In the genomic region with DNA sequence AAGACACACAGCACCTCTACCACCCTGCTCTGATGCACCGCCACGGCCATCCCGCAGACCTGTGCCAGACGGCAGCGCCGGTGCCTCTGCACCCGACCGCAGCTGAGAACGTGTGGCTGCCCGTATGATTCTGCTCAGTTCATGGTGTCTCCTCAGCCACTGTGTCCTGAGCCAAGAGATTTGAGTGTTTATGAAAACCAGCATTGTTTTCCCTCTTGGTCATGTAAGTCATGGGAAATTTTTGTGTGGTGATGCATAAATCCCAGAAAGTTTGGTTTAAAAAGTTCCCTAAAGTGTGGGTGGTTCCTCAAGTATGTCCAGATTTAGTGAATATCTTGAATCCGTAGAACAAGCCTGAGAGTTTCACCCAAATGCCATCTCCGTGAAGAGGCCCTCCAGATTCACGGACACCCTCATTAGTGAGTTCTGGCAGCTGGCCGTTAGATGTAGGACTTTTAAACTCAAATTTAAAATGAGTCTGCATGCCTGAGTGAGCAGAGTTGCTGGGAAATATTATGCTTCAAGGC, we compare ENCODE assay signal across 11 cellular contexts. TPM values are rescaled to one million over a fixed set of nuclear protein-coding genes. Genes with fewer than 3 reads are reported as not detected.
DNase-seq lines count a peak whose midpoint lies in the region; ATAC-seq and TF ChIP-seq lines count a peak whose summit lies in the region.
"Had no signal": no experiment of that assay in that cellular context is flagged by ENCODE, and none has a peak within 500 bp of the region (broad histone marks: within the 10 kb centered on the region; RNA-seq: fewer than 3 reads in every experiment).

No MANE protein-coding gene starts in this region.

- no peaks in the 10 kb centered on the region for H3K79me2 ChIP-seq in PC-3 (ENCODE audit: low read length)

- no peaks in the 10 kb centered on the region for H3K9me3 ChIP-seq in PC-3 (ENCODE audit: low read length)
- no peaks in the 10 kb centered on the region for H3K9me3 ChIP-seq in esophagus muscularis mucosa
- no peaks in the 10 kb centered on the region for H3K9me3 ChIP-seq in mucosa of rectum (ENCODE audit: control insufficient read depth in 2 of 2, low read length in 2 of 2)
- no peaks in the 10 kb centered on the region for H3K9me3 ChIP-seq in upper lobe of right lung

- H3K4me1 ChIP-seq in PC-3 (ENCODE audit: insufficient read depth, low read length) = peaks cover 22% of the 10 kb centered on the region
- H3K4me1 ChIP-seq in esophagus muscularis mucosa = peaks cover 9 to 49% (median 38%) of the 10 kb centered on the region in 4 donors
- peaks cover 0 to 3% of the 10 kb centered on the region in 2 donors for H3K4me1 ChIP-seq in mucosa of rectum (ENCODE audit: control insufficient read depth in 2 of 2, insufficient read depth in 2 of 2, low read length in 2 of 2)
- no peaks in the 10 kb centered on the region for H3K4me1 ChIP-seq in upper lobe of right lung

- H3K27ac ChIP-seq in PC-3 (ENCODE audit: low read length) = peak overlapping the region; percentile 41
- peak overlapping the region; percentile 71 to 83 (median 77) for H3K27ac ChIP-seq in esophagus muscularis mucosa (replicated peaks in 1 of 4)
- peak overlapping the region; percentile 63 to 73 for H3K27ac ChIP-seq in mucosa of rectum (ENCODE audit: low read depth in 2 of 2, low read length in 2 of 2)
- peak overlapping the region; percentile 74 for H3K27ac ChIP-seq in upper lobe of right lung

- DNase-seq in PC-3 = peak; percentile 84
- DNase-seq in esophagus muscularis mucosa (ENCODE audit: extremely low spot score) = no peak
- DNase-seq in upper lobe of right lung = no peak
- no peak for DNase-seq in GM10248 (ENCODE audit: extremely low spot score)
- no peak for DNase-seq in Kasumi-1 (lab: John Stamatoyannopoulos, UW)
- DNase-seq in WTC11 (ENCODE audit: low spot score) = no peak
- DNase-seq: NCI-H146, T-helper 17 cell had no signal

- POLR2A ChIA-PET in PC-3 (lab: Charles Lee; ENCODE audit: unreplicated experiment) (no interaction called here), GM10248 (lab: Yijun Ruan, JAX) (no interaction called here), WTC11 (lab: Charles Lee) (no interaction called here)

- H3K36me3 Mint-ChIP-seq in WTC11 = no peaks in the 10 kb centered on the region
- H3K36me3 Mint-ChIP-seq: activated naive CD4-positive, alpha-beta T cell treated with anti-CD3 and anti-CD28 coated beads, Interleukin-2, amount 50 U/mL, for 24 hours had no signal

- H4K20me1 ChIP-seq in PC-3 (ENCODE audit: low read length) = no peaks in the 10 kb centered on the region

- no peaks in the 10 kb centered on the region for H3K27me3 ChIP-seq in PC-3 (ENCODE audit: low read length)
- H3K27me3 ChIP-seq in esophagus muscularis mucosa = no peaks in the 10 kb centered on the region
- H3K27me3 ChIP-seq in mucosa of rectum (ENCODE audit: control insufficient read depth in 2 of 2, insufficient read depth in 2 of 2, low read length in 2 of 2) = no peaks in the 10 kb centered on the region
- no peaks in the 10 kb centered on the region for H3K27me3 ChIP-seq in upper lobe of right lung

- CTCF ChIA-PET in PC-3 (lab: Charles Lee) (no interaction called here), GM10248 (lab: Yijun Ruan, JAX) (no interaction called here), WTC11 (lab: Charles Lee) (interaction anchor here (1.6 kb wide), 1 partner anchor 93 kb away, joined by 3 read pairs; no protein-coding TSS in a partner anchor)

- no peak overlapping the region for H3K4me3 Mint-ChIP-seq in WTC11
- H3K4me3 Mint-ChIP-seq: activated naive CD4-positive, alpha-beta T cell treated with anti-CD3 and anti-CD28 coated beads, Interleukin-2, amount 50 U/mL, for 24 hours; T-helper 17 cell had no signal

- peak overlapping the region; percentile 34 for H3K4me2 ChIP-seq in PC-3 (ENCODE audit: low read length)

- intact Hi-C loops in PC-3 (cut with micrococcal nuclease) (no loop called here), esophagus muscularis mucosa (cut with DNase I) (no loop called here), upper lobe of right lung (cut with DNase I) (no loop called here)

- H3K4me3 ChIP-seq in PC-3 (ENCODE audit: low read length) (no peak overlapping the region), esophagus muscularis mucosa (peak overlapping the region; percentile 12 to 52 (median 30)), mucosa of rectum (ENCODE audit: low read length in 2 of 2) (no peak overlapping the region), upper lobe of right lung (no peak overlapping the region)

- TF ChIP-seq CTCF in PC-3 (conservative IDR thresholded peaks at IDR 0.05; ENCODE audit: low read depth, low read length) = no peak
- no peak for TF ChIP-seq CTCF in esophagus muscularis mucosa (IDR thresholded peaks at IDR 0.05)
- no peak for TF ChIP-seq CTCF in upper lobe of right lung (IDR thresholded peaks at IDR 0.05)
- no peak for TF ChIP-seq CTCF in GM10248 (IDR thresholded peaks at IDR 0.05; ENCODE audit: control extremely low read depth, extremely low read depth, low read depth, missing control alignments)
- no peak for TF ChIP-seq CTCF in WTC11 (IDR thresholded peaks at IDR 0.05)

- peaks cover 3% of the 10 kb centered on the region; the same call in 1 of the 2 replicates for H3K27me3 Mint-ChIP-seq in WTC11 (ENCODE audit: low read depth)
- H3K27me3 Mint-ChIP-seq: activated naive CD4-positive, alpha-beta T cell treated with anti-CD3 and anti-CD28 coated beads, Interleukin-2, amount 50 U/mL, for 24 hours; T-helper 17 cell had no signal

- H3K9ac ChIP-seq in PC-3 (ENCODE audit: low read length) = no peak overlapping the region
- peak overlapping the region in 1 of 2 donors; percentile 5 for H3K9ac ChIP-seq in mucosa of rectum (ENCODE audit: low read depth in 1 of 2, low read length in 2 of 2)

- 37% methylated on average over 8 of the region's 14 CpGs for WGBS in esophagus muscularis mucosa

- BruUV-seq in PC-3 (replicated peaks; lab: Mats Ljungman, UMichigan) = no TSS peak

- H3K36me3 ChIP-seq in PC-3 (ENCODE audit: low read depth, low read length) (no peaks in the 10 kb centered on the region), esophagus muscularis mucosa (no peaks in the 10 kb centered on the region), mucosa of rectum (ENCODE audit: control insufficient read depth in 2 of 2, insufficient read depth in 2 of 2, low read length in 2 of 2) (no peaks in the 10 kb centered on the region), upper lobe of right lung (no peaks in the 10 kb centered on the region)

- TF ChIP-seq EP300 in esophagus muscularis mucosa (IDR thresholded peaks at IDR 0.05) = no peak

- H3K9me3 Mint-ChIP-seq in WTC11 = no peaks in the 10 kb centered on the region
- H3K9me3 Mint-ChIP-seq: activated naive CD4-positive, alpha-beta T cell treated with anti-CD3 and anti-CD28 coated beads, Interleukin-2, amount 50 U/mL, for 24 hours had no signal

- H3K9me2 ChIP-seq in PC-3 (replicated peaks; ENCODE audit: low read length) = no peaks in the 10 kb centered on the region

- no peak overlapping the region for H3K27ac Mint-ChIP-seq in WTC11
- H3K27ac Mint-ChIP-seq: activated naive CD4-positive, alpha-beta T cell treated with anti-CD3 and anti-CD28 coated beads, Interleukin-2, amount 50 U/mL, for 24 hours; T-helper 17 cell had no signal

- no peak for TF ChIP-seq POLR2A in esophagus muscularis mucosa (IDR thresholded peaks at IDR 0.05; ENCODE audit: low read depth)

- ATAC-seq in PC-3 = peak; percentile 76
- ATAC-seq in upper lobe of right lung = peak; percentile 64
- no peak for ATAC-seq in GM21576 (IDR thresholded peaks at IDR 0.05; ENCODE audit: unreplicated experiment)
- ATAC-seq in WTC11 = no peak
- ATAC-seq: T-helper 17 cell had no signal

- peaks cover 17% of the 10 kb centered on the region for H3K4me1 Mint-ChIP-seq in WTC11
- H3K4me1 Mint-ChIP-seq: activated naive CD4-positive, alpha-beta T cell treated with anti-CD3 and anti-CD28 coated beads, Interleukin-2, amount 50 U/mL, for 24 hours had no signal

- peak overlapping the region; percentile 55 for H2AFZ ChIP-seq in PC-3 (ENCODE audit: low read length)

- no peaks in the 10 kb centered on the region for H3F3A ChIP-seq in PC-3 (ENCODE audit: low read length, unreplicated experiment)

TF ChIP-seq in WTC11, 78 proteins besides CTCF, POLR2A, EP300 and RAD21:
- no peak for TF ChIP-seq NFYB (CRISPR knock-in tag; conservative IDR thresholded peaks at IDR 0.05; ENCODE audit: low read depth)
- TF ChIP-seq, protein P1, sequence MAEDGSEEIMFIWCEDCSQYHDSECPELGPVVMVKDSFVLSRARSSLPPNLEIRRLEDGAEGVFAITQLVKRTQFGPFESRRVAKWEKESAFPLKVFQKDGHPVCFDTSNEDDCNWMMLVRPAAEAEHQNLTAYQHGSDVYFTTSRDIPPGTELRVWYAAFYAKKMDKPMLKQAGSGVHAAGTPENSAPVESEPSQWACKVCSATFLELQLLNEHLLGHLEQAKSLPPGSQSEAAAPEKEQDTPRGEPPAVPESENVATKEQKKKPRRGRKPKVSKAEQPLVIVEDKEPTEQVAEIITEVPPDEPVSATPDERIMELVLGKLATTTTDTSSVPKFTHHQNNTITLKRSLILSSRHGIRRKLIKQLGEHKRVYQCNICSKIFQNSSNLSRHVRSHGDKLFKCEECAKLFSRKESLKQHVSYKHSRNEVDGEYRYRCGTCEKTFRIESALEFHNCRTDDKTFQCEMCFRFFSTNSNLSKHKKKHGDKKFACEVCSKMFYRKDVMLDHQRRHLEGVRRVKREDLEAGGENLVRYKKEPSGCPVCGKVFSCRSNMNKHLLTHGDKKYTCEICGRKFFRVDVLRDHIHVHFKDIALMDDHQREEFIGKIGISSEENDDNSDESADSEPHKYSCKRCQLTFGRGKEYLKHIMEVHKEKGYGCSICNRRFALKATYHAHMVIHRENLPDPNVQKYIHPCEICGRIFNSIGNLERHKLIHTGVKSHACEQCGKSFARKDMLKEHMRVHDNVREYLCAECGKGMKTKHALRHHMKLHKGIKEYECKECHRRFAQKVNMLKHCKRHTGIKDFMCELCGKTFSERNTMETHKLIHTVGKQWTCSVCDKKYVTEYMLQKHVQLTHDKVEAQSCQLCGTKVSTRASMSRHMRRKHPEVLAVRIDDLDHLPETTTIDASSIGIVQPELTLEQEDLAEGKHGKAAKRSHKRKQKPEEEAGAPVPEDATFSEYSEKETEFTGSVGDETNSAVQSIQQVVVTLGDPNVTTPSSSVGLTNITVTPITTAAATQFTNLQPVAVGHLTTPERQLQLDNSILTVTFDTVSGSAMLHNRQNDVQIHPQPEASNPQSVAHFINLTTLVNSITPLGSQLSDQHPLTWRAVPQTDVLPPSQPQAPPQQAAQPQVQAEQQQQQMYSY (CRISPR knock-in tag; IDR thresholded peaks at IDR 0.05) = no peak
- no peak for TF ChIP-seq FOXP1 (CRISPR knock-in tag; IDR thresholded peaks at IDR 0.05; ENCODE audit: borderline replicate concordance)

RNA-seq across cellular contexts. Expression of a gene that starts 57.6 kb away (rescaled TPM):
- 5.0 and 8.9 TPM in 2 replicates for total RNA-seq in PC-3 (2014; rRNA removed)
- 1 to 10 TPM; 1.6 to 6.6 (median 3.4) TPM for total RNA-seq in esophagus muscularis mucosa
- total RNA-seq in upper lobe of right lung = 9.0 TPM
- 4.9 to 8.3 TPM (median 6.5 TPM) in 3 replicates for total RNA-seq in WTC11 (2021)

Comparison
In these comparisons a context has a peak if more than half of its experiments do, and no peak if none do; other contexts are left out.
1. ATAC-seq: peak in PC-3 (single experiment) and upper lobe of right lung (single experiment); none in GM21576 (single experiment) and WTC11 (single experiment).
2. H3K4me3 ChIP-seq: peak in esophagus muscularis mucosa (4 of 4); none in PC-3 (single experiment), mucosa of rectum (0 of 2) and upper lobe of right lung (single experiment).
3. Peak in every context shown above with its lines, with median percentiles within 50 percentile points of each other: H3K27ac ChIP-seq.